In the genomic region with DNA sequence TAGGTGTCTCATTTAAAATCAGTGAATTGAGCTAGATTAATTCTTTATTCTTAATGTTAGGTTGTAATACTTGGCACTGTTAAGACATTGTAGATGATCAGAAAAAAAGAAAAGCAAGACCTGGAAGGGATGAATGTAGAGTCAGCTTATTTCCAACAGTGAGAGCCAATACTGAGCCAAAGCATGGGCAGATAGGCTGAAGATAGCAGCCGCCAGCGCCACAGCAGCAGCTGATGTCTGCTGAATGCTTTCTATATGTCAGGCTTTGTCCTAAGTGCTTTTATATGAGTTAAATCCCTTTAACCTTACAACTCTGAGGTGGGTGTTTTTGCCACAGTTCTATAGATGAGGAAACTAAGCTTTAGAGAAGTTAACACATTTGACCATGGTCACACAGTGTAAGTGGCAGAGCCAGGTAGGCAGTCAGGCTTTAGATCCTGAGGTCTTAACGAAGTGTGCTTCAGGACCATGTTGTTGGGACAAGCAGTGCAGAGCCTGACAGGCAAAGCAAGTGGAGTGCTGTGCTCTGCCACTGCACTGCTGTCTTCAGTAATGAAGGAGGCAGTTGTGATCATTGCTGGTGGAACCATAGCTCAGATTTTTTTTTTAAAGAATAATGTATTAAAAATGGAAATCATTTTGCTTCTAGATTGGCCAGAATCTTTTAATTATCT, we compare ENCODE assay signal across 22 cellular contexts. TPM values are rescaled to one million over a fixed set of nuclear protein-coding genes. Genes with fewer than 3 reads are reported as not detected.
DNase-seq lines count a peak whose midpoint lies in the region; ATAC-seq and TF ChIP-seq lines count a peak whose summit lies in the region.
"Had no signal": no experiment of that assay in that cellular context is flagged by ENCODE, and none has a peak within 500 bp of the region (broad histone marks: within the 10 kb centered on the region; RNA-seq: fewer than 3 reads in every experiment).

No MANE protein-coding gene starts in this region.

- no peak overlapping the region for H3K14ac ChIP-seq in IMR-90 (replicated peaks; ENCODE audit: low read depth, low read length)

- H2AFZ ChIP-seq in IMR-90 (replicated peaks; ENCODE audit: low read length, poor library complexity): no peak overlapping the region

- CTCF ChIA-PET in activated naive CD4-positive, alpha-beta T cell treated with anti-CD3 and anti-CD28 coated beads for 36 hours (lab: Charles Lee): interaction anchor here (0.6 to 1.3 kb wide), 5 partner anchors 9 to 484 kb away, joined by 3 to 5 read pairs (median 3); partner anchors contain the start of gene RBBP6
- CTCF ChIA-PET in IMR-90 (lab: Yijun Ruan, JAX): interaction anchor here (1.0 kb wide), 1 partner anchor 14 kb away, joined by 3 read pairs; no protein-coding TSS in a partner anchor

- no peak overlapping the region for H3K9ac ChIP-seq in IMR-90 (ENCODE audit: low read depth, low read length)

- no peak overlapping the region for H2AK5ac ChIP-seq in IMR-90 (ENCODE audit: low read depth, low read length)

- no TSS peak for BruUV-seq in IMR-90 (replicated peaks; lab: Mats Ljungman, UMichigan)

- no peak for TF ChIP-seq POLR2A in IMR-90 (IDR thresholded peaks at IDR 0.05; ENCODE audit: low read depth, low read length)
- no peak for TF ChIP-seq POLR2A in testis (IDR thresholded peaks at IDR 0.05)

- no peak overlapping the region for H2BK120ac ChIP-seq in IMR-90 (ENCODE audit: low read depth, low read length)

- H3K27me3 ChIP-seq in IMR-90 (ENCODE audit: control insufficient read depth, insufficient read depth, low read length): no peaks in the 10 kb centered on the region
- H3K27me3 ChIP-seq in testis: no peaks in the 10 kb centered on the region
- H3K27me3 ChIP-seq: ascending aorta had no signal

- no peak overlapping the region for H4K8ac ChIP-seq in IMR-90 (ENCODE audit: low read depth in 2 of 2, low read length in 2 of 2)

- peaks cover 54% of the 10 kb centered on the region for H3K4me1 Mint-ChIP-seq in activated naive CD4-positive, alpha-beta T cell treated with anti-CD3 and anti-CD28 coated beads for 36 hours (ENCODE audit: low read depth)
- peaks cover 38% of the 10 kb centered on the region for H3K4me1 Mint-ChIP-seq in stimulated activated effector memory CD8-positive, alpha-beta T cell treated with anti-CD3 and anti-CD28 coated beads, Interleukin-12 subunit alpha, Interleukin-12 subunit beta, amount 100 ng/mL, for 72 hours

- peaks cover 18% of the 10 kb centered on the region for H3K9me1 ChIP-seq in IMR-90 (ENCODE audit: insufficient read depth, low read length)

- in situ Hi-C loops in IMR-90 (cut with MboI; ENCODE audit: low sequenced_read_pairs): no loop called here

- H3K4ac ChIP-seq in IMR-90 (ENCODE audit: low read depth, low read length): no peak overlapping the region

- no peak for DNase-seq in activated naive CD4-positive, alpha-beta T cell treated with anti-CD3 and anti-CD28 coated beads for 36 hours
- no peak for DNase-seq in activated naive CD4-positive, alpha-beta T cell (lab: John Stamatoyannopoulos, UW)
- DNase-seq in IMR-90 (no peak), left ventricle myocardium superior (no peak), testis (no peak), LoVo (ENCODE audit: low spot score) (no peak)
- no peak for DNase-seq in stimulated activated effector memory CD8-positive, alpha-beta T cell treated with anti-CD3 and anti-CD28 coated beads, Interleukin-12 subunit alpha, Interleukin-12 subunit beta, amount 100 ng/mL, for 72 hours (ENCODE audit: low spot score in 2 of 2)
- no peak for DNase-seq in stimulated activated CD4-positive, alpha-beta T cell treated with anti-CD3 and anti-CD28 coated beads, Interleukin-12 subunit alpha, Interleukin-12 subunit beta, amount 100 ng/mL, for 4 hours
- DNase-seq: activated effector memory CD4-positive, alpha-beta T cell treated with anti-CD3 and anti-CD28 coated beads, Interleukin-2, amount 50 U/mL, for 16 hours; COR-L47; EL; HCEC 1CT; hippocampal formation; kidney; midbrain; NCI-H2029; NCI-H510A treated with DMSO at 0.1 percent for 48 hours; retina; stimulated activated naive CD4-positive, alpha-beta T cell treated with Interleukin-2 at 50 U/mL for 16 hours had no signal

- H3K27ac Mint-ChIP-seq in activated naive CD4-positive, alpha-beta T cell treated with anti-CD3 and anti-CD28 coated beads for 36 hours: peak overlapping the region; percentile 60
- H3K27ac Mint-ChIP-seq in stimulated activated effector memory CD8-positive, alpha-beta T cell treated with anti-CD3 and anti-CD28 coated beads, Interleukin-12 subunit alpha, Interleukin-12 subunit beta, amount 100 ng/mL, for 72 hours: peak overlapping the region; percentile 10
- H3K27ac Mint-ChIP-seq: type B pancreatic cell had no signal

- H2BK15ac ChIP-seq in IMR-90 (ENCODE audit: low read depth, low read length): no peak overlapping the region

- TF ChIP-seq CTCF in IMR-90 (conservative IDR thresholded peaks at IDR 0.05; ENCODE audit: low read depth, low read length): no peak
- no peak for TF ChIP-seq CTCF in testis (IDR thresholded peaks at IDR 0.05)

- H3K4me3 ChIP-seq in IMR-90 (ENCODE audit: insufficient read depth, low read depth, low read length): no peak overlapping the region
- no peak overlapping the region for H3K4me3 ChIP-seq in testis
- H3K4me3 ChIP-seq: ascending aorta had no signal

- no peak overlapping the region for H3K4me2 ChIP-seq in IMR-90 (ENCODE audit: low read depth, low read length)

- H3K4me1 ChIP-seq in IMR-90 (ENCODE audit: control insufficient read depth, insufficient read depth, low read length) (peaks cover 3% of the 10 kb centered on the region), testis (no peaks in the 10 kb centered on the region)

- no peak overlapping the region for H3K18ac ChIP-seq in IMR-90 (ENCODE audit: low read depth, low read length)

- dilution Hi-C loops in IMR-90 (cut with HindIII; ENCODE audit: low sequenced_read_pairs, unreplicated experiment): no loop called here

- H3K9me3 Mint-ChIP-seq in activated naive CD4-positive, alpha-beta T cell treated with anti-CD3 and anti-CD28 coated beads for 36 hours: no peaks in the 10 kb centered on the region
- H3K9me3 Mint-ChIP-seq in stimulated activated effector memory CD8-positive, alpha-beta T cell treated with anti-CD3 and anti-CD28 coated beads, Interleukin-12 subunit alpha, Interleukin-12 subunit beta, amount 100 ng/mL, for 72 hours: no peaks in the 10 kb centered on the region
- H3K9me3 Mint-ChIP-seq: IgD-negative memory B cell, type B pancreatic cell had no signal

- WGBS in IMR-90 (ENCODE audit: extremely low coverage in 2 of 2, insufficient read length in 1 of 2), 2 experiments: 80% methylated on average over 1 of the region's 3 CpGs; no CpG with 5 or more reads in 1 of the 2 experiments
- 85 to 87% methylated on average over 3 of the region's 3 CpGs for WGBS in testis, 2 donors

- peaks cover 70% of the 10 kb centered on the region for H4K20me1 ChIP-seq in IMR-90 (ENCODE audit: insufficient read depth, low read length)

- H2BK5ac ChIP-seq in IMR-90 (ENCODE audit: low read depth, low read length, poor library complexity, severe bottlenecking): no peak overlapping the region

- POLR2A ChIA-PET in IMR-90 (lab: Charles Lee; ENCODE audit: unreplicated experiment): no interaction called here

- intact Hi-C loops in activated naive CD4-positive, alpha-beta T cell treated with anti-CD3 and anti-CD28 coated beads for 36 hours (cut with micrococcal nuclease): loop anchor here (10.0 kb wide), 1 partner anchor 259 kb away; the partner anchor contains the start of gene ARHGAP17
- intact Hi-C loops in IMR-90 (cut with micrococcal nuclease) (no loop called here), left ventricle myocardium superior (cut with micrococcal nuclease) (no loop called here), testis (cut with DNase I; ENCODE audit: low total_unique reads) (no loop called here)

- no peak overlapping the region for H4K91ac ChIP-seq in IMR-90 (ENCODE audit: insufficient read depth, low read depth, low read length)

- H3K36me3 Mint-ChIP-seq in activated naive CD4-positive, alpha-beta T cell treated with anti-CD3 and anti-CD28 coated beads for 36 hours (ENCODE audit: low read depth): peaks cover 1% of the 10 kb centered on the region
- peaks cover 9% of the 10 kb centered on the region for H3K36me3 Mint-ChIP-seq in stimulated activated effector memory CD8-positive, alpha-beta T cell treated with anti-CD3 and anti-CD28 coated beads, Interleukin-12 subunit alpha, Interleukin-12 subunit beta, amount 100 ng/mL, for 72 hours
- H3K36me3 Mint-ChIP-seq: IgD-negative memory B cell, type B pancreatic cell had no signal

- H2AK9ac ChIP-seq in IMR-90 (replicated peaks; ENCODE audit: low read depth, low read length, poor library complexity): no peak overlapping the region

- ATAC-seq in IMR-90 (ENCODE audit: low read depth): peak; percentile 32; the same call in 1 of the 2 replicates
- ATAC-seq in left ventricle myocardium superior: peak; percentile 45
- no peak for ATAC-seq in stimulated activated effector memory CD8-positive, alpha-beta T cell treated with anti-CD3 and anti-CD28 coated beads, Interleukin-12 subunit alpha, Interleukin-12 subunit beta, amount 100 ng/mL, for 72 hours

- H3K27ac ChIP-seq in IMR-90 (ENCODE audit: insufficient read depth, low read length) (no peak overlapping the region), testis (no peak overlapping the region)
- H3K27ac ChIP-seq: ascending aorta had no signal

- H3K79me1 ChIP-seq in IMR-90 (ENCODE audit: low read depth in 1 of 2, low read length in 2 of 2): peaks cover 45 to 75% of the 10 kb centered on the region in 2 experiments

- no peak overlapping the region for H3K4me3 Mint-ChIP-seq in activated naive CD4-positive, alpha-beta T cell treated with anti-CD3 and anti-CD28 coated beads for 36 hours
- no peak overlapping the region for H3K4me3 Mint-ChIP-seq in stimulated activated effector memory CD8-positive, alpha-beta T cell treated with anti-CD3 and anti-CD28 coated beads, Interleukin-12 subunit alpha, Interleukin-12 subunit beta, amount 100 ng/mL, for 72 hours
- H3K4me3 Mint-ChIP-seq: type B pancreatic cell had no signal

- peak overlapping the region; percentile 13; the same call in 1 of the 2 replicates for H3K23ac ChIP-seq in IMR-90 (ENCODE audit: low read depth, low read length)

- no peaks in the 10 kb centered on the region for H3K9me3 ChIP-seq in IMR-90 (ENCODE audit: control insufficient read depth, insufficient read depth, low read length)
- no peaks in the 10 kb centered on the region for H3K9me3 ChIP-seq in testis
- H3K9me3 ChIP-seq: ascending aorta had no signal

- H4K5ac ChIP-seq in IMR-90 (ENCODE audit: low read depth, low read length): no peak overlapping the region

- H3K36me3 ChIP-seq in IMR-90 (ENCODE audit: control insufficient read depth, insufficient read depth, low read length) (peaks cover 7% of the 10 kb centered on the region), testis (ENCODE audit: low read depth, missing control alignments) (no peaks in the 10 kb centered on the region)

- no peaks in the 10 kb centered on the region for H3K27me3 Mint-ChIP-seq in activated naive CD4-positive, alpha-beta T cell treated with anti-CD3 and anti-CD28 coated beads for 36 hours (ENCODE audit: low read depth)
- H3K27me3 Mint-ChIP-seq: IgD-negative memory B cell, type B pancreatic cell had no signal

- no peak for TF ChIP-seq RAD21 in IMR-90 (IDR thresholded peaks at IDR 0.05; ENCODE audit: low read length)

- H3K56ac ChIP-seq in IMR-90 (ENCODE audit: extremely low read depth, insufficient read depth, low read length): no peak overlapping the region

- no peak overlapping the region for H2BK20ac ChIP-seq in IMR-90 (ENCODE audit: low read depth, low read length)

RNA-seq across cellular contexts. Expression of gene TNRC6A, which starts 25.9 kb away (rescaled TPM):
- total RNA-seq in activated naive CD4-positive, alpha-beta T cell treated with anti-CD3 and anti-CD28 coated beads for 36 hours: 10 to 100 TPM; 37.2 to 39.0 TPM
- 32.4 and 36.9 TPM in 2 replicates for total RNA-seq in IMR-90 (2012; rRNA removed)
- 37.3 and 42.3 TPM in 2 replicates for polyA plus RNA-seq in IMR-90 (2012; rRNA removed)
- 15.0 and 15.5 TPM in 2 replicates for polyA plus RNA-seq in IMR-90 (2012; cell fraction: cytosol; rRNA removed)
- polyA plus RNA-seq in IMR-90 (2012; cell fraction: nucleus; rRNA removed; ENCODE audit: low replicate concordance): 99.8 and 215 TPM in 2 replicates
- 37.0 TPM for total RNA-seq in left ventricle myocardium superior
- total RNA-seq in testis: 100 to 1,000 TPM in 1 of 2 donors, 10 to 100 TPM in 1; 94.1 to 103 TPM
- 32.3 TPM for polyA plus RNA-seq in testis (ENCODE audit: insufficient read depth, low read depth, low replicate concordance)
